In the genomic region with DNA sequence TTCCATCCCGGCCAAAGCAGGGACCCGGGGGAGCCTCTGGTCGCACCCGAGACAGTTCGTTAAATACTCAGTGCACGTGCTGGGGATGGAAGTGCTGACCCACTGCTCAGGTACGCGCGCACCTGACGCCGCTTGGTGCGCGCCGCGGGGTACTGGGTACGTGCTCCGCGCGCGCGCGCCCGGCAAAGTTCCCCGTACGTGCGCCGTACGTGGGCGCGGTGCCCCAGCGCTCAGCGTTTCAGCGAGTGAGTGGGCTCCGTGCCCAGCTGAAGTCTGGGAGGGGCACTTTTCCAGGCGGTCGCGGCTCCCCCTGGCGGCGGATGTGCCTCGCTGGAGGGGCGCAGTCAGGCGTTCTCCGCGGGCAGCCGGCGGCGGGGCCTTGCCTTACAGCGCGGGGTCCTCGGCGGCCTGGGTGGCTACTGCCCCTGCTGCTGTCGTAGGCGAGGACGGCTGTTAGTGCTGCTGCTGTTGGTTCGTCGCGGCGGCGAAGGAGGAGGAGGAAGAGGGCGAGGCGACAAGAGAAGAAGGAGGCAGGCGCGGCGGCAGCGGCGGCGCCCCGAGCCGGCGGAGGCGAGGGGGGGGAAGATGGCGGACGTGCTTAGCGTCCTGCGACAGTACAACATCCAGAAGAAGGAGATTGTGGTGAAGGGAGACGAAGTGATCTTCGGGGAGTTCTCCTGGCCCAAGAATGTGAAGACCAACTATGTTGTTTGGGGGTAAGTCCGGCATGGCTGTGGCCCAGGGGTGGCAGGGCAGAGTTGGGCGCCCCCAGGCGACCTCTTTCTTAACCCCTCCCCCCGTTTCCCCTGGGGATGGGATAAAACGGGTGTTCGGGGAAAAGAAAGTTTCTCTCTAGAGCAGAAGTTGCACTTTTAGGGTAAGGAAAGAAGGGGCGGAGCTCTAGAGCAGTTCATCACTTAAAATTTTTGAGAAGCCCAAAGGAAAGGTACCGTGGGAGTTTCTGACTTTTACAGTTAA, we compare ENCODE assay signal across 1 cellular context.
A peak's percentile ranks its signal among the peaks of the same experiment; 100 is the strongest.
TF ChIP-seq lines count a peak whose summit lies in the region.

Gene CDC73 (plus strand): TSS at position 416 of the 978 bp plus-strand sequence. CDS start 170 bp downstream, at position 586.

TF ChIP-seq in H1, 55 proteins besides CTCF, POLR2A, EP300 and RAD21:
- TF ChIP-seq, protein P1, sequence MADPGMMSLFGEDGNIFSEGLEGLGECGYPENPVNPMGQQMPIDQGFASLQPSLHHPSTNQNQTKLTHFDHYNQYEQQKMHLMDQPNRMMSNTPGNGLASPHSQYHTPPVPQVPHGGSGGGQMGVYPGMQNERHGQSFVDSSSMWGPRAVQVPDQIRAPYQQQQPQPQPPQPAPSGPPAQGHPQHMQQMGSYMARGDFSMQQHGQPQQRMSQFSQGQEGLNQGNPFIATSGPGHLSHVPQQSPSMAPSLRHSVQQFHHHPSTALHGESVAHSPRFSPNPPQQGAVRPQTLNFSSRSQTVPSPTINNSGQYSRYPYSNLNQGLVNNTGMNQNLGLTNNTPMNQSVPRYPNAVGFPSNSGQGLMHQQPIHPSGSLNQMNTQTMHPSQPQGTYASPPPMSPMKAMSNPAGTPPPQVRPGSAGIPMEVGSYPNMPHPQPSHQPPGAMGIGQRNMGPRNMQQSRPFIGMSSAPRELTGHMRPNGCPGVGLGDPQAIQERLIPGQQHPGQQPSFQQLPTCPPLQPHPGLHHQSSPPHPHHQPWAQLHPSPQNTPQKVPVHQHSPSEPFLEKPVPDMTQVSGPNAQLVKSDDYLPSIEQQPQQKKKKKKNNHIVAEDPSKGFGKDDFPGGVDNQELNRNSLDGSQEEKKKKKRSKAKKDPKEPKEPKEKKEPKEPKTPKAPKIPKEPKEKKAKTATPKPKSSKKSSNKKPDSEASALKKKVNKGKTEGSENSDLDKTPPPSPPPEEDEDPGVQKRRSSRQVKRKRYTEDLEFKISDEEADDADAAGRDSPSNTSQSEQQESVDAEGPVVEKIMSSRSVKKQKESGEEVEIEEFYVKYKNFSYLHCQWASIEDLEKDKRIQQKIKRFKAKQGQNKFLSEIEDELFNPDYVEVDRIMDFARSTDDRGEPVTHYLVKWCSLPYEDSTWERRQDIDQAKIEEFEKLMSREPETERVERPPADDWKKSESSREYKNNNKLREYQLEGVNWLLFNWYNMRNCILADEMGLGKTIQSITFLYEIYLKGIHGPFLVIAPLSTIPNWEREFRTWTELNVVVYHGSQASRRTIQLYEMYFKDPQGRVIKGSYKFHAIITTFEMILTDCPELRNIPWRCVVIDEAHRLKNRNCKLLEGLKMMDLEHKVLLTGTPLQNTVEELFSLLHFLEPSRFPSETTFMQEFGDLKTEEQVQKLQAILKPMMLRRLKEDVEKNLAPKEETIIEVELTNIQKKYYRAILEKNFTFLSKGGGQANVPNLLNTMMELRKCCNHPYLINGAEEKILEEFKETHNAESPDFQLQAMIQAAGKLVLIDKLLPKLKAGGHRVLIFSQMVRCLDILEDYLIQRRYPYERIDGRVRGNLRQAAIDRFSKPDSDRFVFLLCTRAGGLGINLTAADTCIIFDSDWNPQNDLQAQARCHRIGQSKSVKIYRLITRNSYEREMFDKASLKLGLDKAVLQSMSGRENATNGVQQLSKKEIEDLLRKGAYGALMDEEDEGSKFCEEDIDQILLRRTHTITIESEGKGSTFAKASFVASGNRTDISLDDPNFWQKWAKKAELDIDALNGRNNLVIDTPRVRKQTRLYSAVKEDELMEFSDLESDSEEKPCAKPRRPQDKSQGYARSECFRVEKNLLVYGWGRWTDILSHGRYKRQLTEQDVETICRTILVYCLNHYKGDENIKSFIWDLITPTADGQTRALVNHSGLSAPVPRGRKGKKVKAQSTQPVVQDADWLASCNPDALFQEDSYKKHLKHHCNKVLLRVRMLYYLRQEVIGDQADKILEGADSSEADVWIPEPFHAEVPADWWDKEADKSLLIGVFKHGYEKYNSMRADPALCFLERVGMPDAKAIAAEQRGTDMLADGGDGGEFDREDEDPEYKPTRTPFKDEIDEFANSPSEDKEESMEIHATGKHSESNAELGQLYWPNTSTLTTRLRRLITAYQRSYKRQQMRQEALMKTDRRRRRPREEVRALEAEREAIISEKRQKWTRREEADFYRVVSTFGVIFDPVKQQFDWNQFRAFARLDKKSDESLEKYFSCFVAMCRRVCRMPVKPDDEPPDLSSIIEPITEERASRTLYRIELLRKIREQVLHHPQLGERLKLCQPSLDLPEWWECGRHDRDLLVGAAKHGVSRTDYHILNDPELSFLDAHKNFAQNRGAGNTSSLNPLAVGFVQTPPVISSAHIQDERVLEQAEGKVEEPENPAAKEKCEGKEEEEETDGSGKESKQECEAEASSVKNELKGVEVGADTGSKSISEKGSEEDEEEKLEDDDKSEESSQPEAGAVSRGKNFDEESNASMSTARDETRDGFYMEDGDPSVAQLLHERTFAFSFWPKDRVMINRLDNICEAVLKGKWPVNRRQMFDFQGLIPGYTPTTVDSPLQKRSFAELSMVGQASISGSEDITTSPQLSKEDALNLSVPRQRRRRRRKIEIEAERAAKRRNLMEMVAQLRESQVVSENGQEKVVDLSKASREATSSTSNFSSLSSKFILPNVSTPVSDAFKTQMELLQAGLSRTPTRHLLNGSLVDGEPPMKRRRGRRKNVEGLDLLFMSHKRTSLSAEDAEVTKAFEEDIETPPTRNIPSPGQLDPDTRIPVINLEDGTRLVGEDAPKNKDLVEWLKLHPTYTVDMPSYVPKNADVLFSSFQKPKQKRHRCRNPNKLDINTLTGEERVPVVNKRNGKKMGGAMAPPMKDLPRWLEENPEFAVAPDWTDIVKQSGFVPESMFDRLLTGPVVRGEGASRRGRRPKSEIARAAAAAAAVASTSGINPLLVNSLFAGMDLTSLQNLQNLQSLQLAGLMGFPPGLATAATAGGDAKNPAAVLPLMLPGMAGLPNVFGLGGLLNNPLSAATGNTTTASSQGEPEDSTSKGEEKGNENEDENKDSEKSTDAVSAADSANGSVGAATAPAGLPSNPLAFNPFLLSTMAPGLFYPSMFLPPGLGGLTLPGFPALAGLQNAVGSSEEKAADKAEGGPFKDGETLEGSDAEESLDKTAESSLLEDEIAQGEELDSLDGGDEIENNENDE (IDR thresholded peaks at IDR 0.05; ENCODE audit: insufficient replicate concordance, low read length) = no peak
- TF ChIP-seq, protein P2, sequence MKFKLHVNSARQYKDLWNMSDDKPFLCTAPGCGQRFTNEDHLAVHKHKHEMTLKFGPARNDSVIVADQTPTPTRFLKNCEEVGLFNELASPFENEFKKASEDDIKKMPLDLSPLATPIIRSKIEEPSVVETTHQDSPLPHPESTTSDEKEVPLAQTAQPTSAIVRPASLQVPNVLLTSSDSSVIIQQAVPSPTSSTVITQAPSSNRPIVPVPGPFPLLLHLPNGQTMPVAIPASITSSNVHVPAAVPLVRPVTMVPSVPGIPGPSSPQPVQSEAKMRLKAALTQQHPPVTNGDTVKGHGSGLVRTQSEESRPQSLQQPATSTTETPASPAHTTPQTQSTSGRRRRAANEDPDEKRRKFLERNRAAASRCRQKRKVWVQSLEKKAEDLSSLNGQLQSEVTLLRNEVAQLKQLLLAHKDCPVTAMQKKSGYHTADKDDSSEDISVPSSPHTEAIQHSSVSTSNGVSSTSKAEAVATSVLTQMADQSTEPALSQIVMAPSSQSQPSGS (IDR thresholded peaks at IDR 0.05; ENCODE audit: low read length) = no peak
- TF ChIP-seq, protein P3, sequence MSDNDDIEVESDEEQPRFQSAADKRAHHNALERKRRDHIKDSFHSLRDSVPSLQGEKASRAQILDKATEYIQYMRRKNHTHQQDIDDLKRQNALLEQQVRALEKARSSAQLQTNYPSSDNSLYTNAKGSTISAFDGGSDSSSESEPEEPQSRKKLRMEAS (IDR thresholded peaks at IDR 0.05) = peak; percentile 96
- TF ChIP-seq POU5F1 (IDR thresholded peaks at IDR 0.05; ENCODE audit: low read depth, low read length) (no peak), TEAD4 (IDR thresholded peaks at IDR 0.05; ENCODE audit: low read depth, low read length) (peak; percentile 38; the same call in 1 of the 2 replicates), ZNF274 (IDR thresholded peaks at IDR 0.05; ENCODE audit: borderline replicate concordance, extremely low read depth, low read length) (no peak), HDAC2 (IDR thresholded peaks at IDR 0.05; ENCODE audit: borderline replicate concordance in 1 of 2, low read depth in 2 of 2, low read length in 2 of 2) (peak; percentile 96 to 97), CTBP2 (IDR thresholded peaks at IDR 0.05; ENCODE audit: borderline replicate concordance, insufficient read depth, insufficient read length, low read length) (peak; percentile 62), SIX5 (IDR thresholded peaks at IDR 0.05; ENCODE audit: low read depth, low read length) (no peak), NANOG (IDR thresholded peaks at IDR 0.05; ENCODE audit: insufficient read depth, low read depth, low read length, poor library complexity, severe bottlenecking) (no peak), SP4 (IDR thresholded peaks at IDR 0.05; ENCODE audit: low read length) (peak; percentile 94; the same call in 1 of the 2 replicates), KDM4A (IDR thresholded peaks at IDR 0.05; ENCODE audit: low read depth, low read length, severe bottlenecking) (peak; percentile 43), SUZ12 (IDR thresholded peaks at IDR 0.05; ENCODE audit: low read length) (peak; percentile 29; the same call in 1 of the 2 replicates), EZH2 (IDR thresholded peaks at IDR 0.05; ENCODE audit: low read depth, low read length, severe bottlenecking) (no peak), E2F6 (IDR thresholded peaks at IDR 0.05) (peak; percentile 93), MAFK (IDR thresholded peaks at IDR 0.05; ENCODE audit: low read depth, low read length) (peak; percentile 4; the same call in 1 of the 2 replicates), TAF7 (optimal IDR thresholded peaks at IDR 0.05; ENCODE audit: borderline replicate concordance, low read depth, low read length) (peak; percentile 83), BACH1 (IDR thresholded peaks at IDR 0.05; ENCODE audit: low read length) (peak; percentile 96), KDM5A (IDR thresholded peaks at IDR 0.05; ENCODE audit: low read length) (peak; percentile 44; the same call in 1 of the 2 replicates), RBBP5 (IDR thresholded peaks at IDR 0.05; ENCODE audit: borderline replicate concordance, low read depth, low read length) (peak; percentile 69), ATF3 (IDR thresholded peaks at IDR 0.05; ENCODE audit: insufficient read depth, low read depth, low read length) (no peak), NRF1 (IDR thresholded peaks at IDR 0.05; ENCODE audit: low read depth, low read length) (no peak), USF2 (IDR thresholded peaks at IDR 0.05; ENCODE audit: low read length) (no peak), ASH2L (IDR thresholded peaks at IDR 0.05; ENCODE audit: low read length) (peak; percentile 99), SIN3A (conservative IDR thresholded peaks at IDR 0.05 in 1 of 2, IDR thresholded peaks at IDR 0.05 in 1 of 2; ENCODE audit: low read depth in 1 of 2, low read length in 2 of 2) (peak; percentile 20 to 59; a peak in 1 of 4 replicates), JUN (IDR thresholded peaks at IDR 0.05; ENCODE audit: low read depth, low read length) (no peak), CREB1 (IDR thresholded peaks at IDR 0.05) (0 out of 2 replicates have a peak, but pooled peaks have one; percentile 69), EGR1 (IDR thresholded peaks at IDR 0.05; ENCODE audit: borderline replicate concordance, low read depth, low read length) (peak; percentile 71), FOSL1 (IDR thresholded peaks at IDR 0.05; ENCODE audit: insufficient read depth, low read depth, low read length) (0 out of 2 replicates have a peak, but pooled peaks have one; percentile 2), PHF8 (conservative IDR thresholded peaks at IDR 0.05; ENCODE audit: low read depth, low read length) (peak; percentile 88), CBX5 (IDR thresholded peaks at IDR 0.05; ENCODE audit: low read depth, low read length) (no peak), RNF2 (IDR thresholded peaks at IDR 0.05; ENCODE audit: borderline replicate concordance, low read depth, low read length, missing control alignments, poor library complexity, severe bottlenecking) (no peak), CHD1 (IDR thresholded peaks at IDR 0.05; ENCODE audit: low read depth, low read length) (no peak), CBX8 (IDR thresholded peaks at IDR 0.05; ENCODE audit: borderline replicate concordance, low read depth, low read length) (no peak), TAF1 (IDR thresholded peaks at IDR 0.05; ENCODE audit: low read depth, low read length) (peak; percentile 90), TBP (IDR thresholded peaks at IDR 0.05; ENCODE audit: low read depth, low read length) (peak; percentile 78), SAP30 (IDR thresholded peaks at IDR 0.05; ENCODE audit: insufficient read depth, insufficient replicate concordance, low read length) (peak; percentile 10), POLR2AphosphoS5 (IDR thresholded peaks at IDR 0.05; ENCODE audit: low read depth, low read length) (peak; percentile 91), BRCA1 (IDR thresholded peaks at IDR 0.05; ENCODE audit: low read depth, low read length) (no peak), YY1 (IDR thresholded peaks at IDR 0.05; ENCODE audit: low read depth, low read length) (peak; percentile 78)
